17 cellular contexts compared by ENCODE assay signal in the genomic region with DNA sequence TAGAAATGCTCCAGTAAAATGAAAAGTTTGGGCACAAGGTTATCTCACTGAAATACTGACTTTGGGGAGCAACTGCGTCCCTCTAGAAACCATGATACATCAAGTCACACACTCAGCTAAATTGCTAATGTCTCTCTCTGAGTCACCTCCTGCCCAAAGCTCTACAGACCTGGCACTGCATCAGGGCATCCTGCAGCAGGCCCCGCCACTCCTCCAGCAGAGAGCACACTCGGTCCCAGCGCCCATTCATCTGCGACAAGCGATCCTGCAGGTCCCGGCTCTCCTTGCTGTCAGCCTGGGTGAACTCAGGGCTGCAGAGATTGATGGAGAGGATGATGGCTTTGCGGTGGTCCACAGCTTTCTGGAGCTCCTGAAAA.
DNase-seq lines count a peak whose midpoint lies in the region; ATAC-seq lines count a peak whose summit lies in the region.
"Had no signal": no experiment of that assay in that cellular context is flagged by ENCODE, and none has a peak within 500 bp of the region (broad histone marks: within the 10 kb centered on the region; RNA-seq: fewer than 3 reads in every experiment).

No MANE protein-coding gene starts in this region.

- no peak for ATAC-seq in HG03432 (IDR thresholded peaks at IDR 0.05; ENCODE audit: unreplicated experiment)
- ATAC-seq in HG02588 (IDR thresholded peaks at IDR 0.05; ENCODE audit: unreplicated experiment): no peak
- ATAC-seq: left ventricle myocardium superior; naive thymus-derived CD4-positive, alpha-beta T cell; psoas muscle had no signal

- peak; percentile 16 for DNase-seq in A172 (ENCODE audit: low spot score)
- peak; percentile 89 for DNase-seq in DMS53 treated with DMSO at 0.1 percent for 48 hours (lab: John Stamatoyannopoulos, UW; ENCODE audit: unreplicated experiment)
- DNase-seq in NCI-H345 treated with DMSO at 0.1 percent for 48 hours (lab: John Stamatoyannopoulos, UW; ENCODE audit: unreplicated experiment): peak; percentile 32
- peak; percentile 64 for DNase-seq in cerebellar cortex (ENCODE audit: low spot score)
- no peak for DNase-seq in AG20443 (ENCODE audit: low spot score)
- no peak for DNase-seq in stimulated activated CD4-positive, alpha-beta T cell treated with anti-CD3 and anti-CD28 coated beads, Interleukin-4, amount 100 ng/mL, for 4 hours
- DNase-seq: activated T-cell treated with anti-CD3 and anti-CD28 coated beads, Interleukin-2, amount 50 U/mL, for 1 hour; amniotic stem cell; cortex of kidney; HFFc6; hippocampal formation; left ventricle myocardium superior; naive thymus-derived CD4-positive, alpha-beta T cell; psoas muscle; stimulated activated CD4-positive, alpha-beta T cell treated with anti-CD3 and anti-CD28 coated beads, Interleukin-15, amount 100 ng/mL, for 24 hours had no signal

Comparison
In these comparisons a context has a peak if more than half of its experiments do, and no peak if none do; other contexts are left out.
1. DNase-seq: peak in A172 (single experiment), DMS53 treated with DMSO at 0.1 percent for 48 hours (single experiment), NCI-H345 treated with DMSO at 0.1 percent for 48 hours (single experiment) and cerebellar cortex (single experiment); none in AG20443 (single experiment) and stimulated activated CD4-positive, alpha-beta T cell treated with anti-CD3 and anti-CD28 coated beads, Interleukin-4, amount 100 ng/mL, for 4 hours (0 of 2).